ENCODE assay signal across 1 cellular context in the genomic region with DNA sequence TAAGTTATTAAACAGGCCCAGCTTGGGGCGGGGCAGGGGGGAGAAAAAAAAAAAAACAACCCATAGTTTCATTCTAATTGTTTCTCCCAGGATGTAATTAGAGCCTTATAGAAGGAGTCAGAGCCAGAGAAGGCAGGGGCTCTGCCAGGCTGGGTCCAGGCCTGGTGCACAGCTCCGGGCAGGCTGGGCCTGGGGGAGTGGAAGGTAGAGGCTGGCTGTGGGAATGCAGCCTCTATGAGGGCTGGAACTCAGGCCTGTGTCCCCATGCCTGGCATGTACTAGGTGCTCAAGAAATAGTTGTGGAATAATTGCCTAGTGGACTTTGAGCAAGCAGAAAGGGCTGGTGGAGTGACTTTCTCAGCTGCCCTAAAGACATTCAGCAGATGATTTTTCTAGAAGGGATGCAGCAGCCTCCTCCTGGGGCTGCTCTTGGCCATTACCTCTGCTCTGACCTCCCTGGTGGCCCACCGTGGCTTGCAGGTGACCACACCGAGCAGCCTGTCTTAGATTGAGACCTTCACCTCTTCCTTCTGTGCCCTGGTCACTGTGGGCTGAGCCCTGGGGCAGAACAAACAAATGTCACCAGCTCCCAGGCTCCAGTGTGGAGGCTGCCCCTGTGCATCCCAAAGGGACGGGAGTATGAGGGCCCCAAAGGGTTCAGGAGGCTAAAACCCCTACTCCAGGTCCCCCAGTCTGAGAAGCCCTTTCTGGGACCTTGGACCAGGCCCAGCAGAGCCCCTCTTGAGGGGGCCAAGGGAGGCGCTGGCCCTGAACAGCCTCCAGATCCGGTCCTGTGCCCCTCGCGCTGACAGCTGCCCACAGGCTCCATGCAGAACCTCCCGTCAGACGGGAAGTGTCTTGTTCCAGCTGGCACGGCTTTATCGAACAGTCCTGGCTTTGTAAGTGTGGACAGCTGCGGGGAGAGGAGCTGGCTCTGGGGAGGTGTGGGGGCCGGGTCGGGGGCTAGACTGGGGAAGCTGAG.
TF ChIP-seq lines count a peak whose summit lies in the region.

No MANE protein-coding gene starts in this region.

TF ChIP-seq in IMR-90, 13 proteins besides CTCF, POLR2A, EP300 and RAD21 (continued from another document):
- TF ChIP-seq, protein P1, sequence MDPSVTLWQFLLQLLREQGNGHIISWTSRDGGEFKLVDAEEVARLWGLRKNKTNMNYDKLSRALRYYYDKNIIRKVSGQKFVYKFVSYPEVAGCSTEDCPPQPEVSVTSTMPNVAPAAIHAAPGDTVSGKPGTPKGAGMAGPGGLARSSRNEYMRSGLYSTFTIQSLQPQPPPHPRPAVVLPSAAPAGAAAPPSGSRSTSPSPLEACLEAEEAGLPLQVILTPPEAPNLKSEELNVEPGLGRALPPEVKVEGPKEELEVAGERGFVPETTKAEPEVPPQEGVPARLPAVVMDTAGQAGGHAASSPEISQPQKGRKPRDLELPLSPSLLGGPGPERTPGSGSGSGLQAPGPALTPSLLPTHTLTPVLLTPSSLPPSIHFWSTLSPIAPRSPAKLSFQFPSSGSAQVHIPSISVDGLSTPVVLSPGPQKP (IDR thresholded peaks at IDR 0.05; ENCODE audit: borderline replicate concordance, low read depth, low read length), result no peak
